Comparison of ENCODE assay signal across 10 cellular contexts in genomic region chr1:39508857-39509305, GRCh38. TPM values are rescaled to one million over a fixed set of nuclear protein-coding genes. Genes with fewer than 3 reads are reported as not detected.
DNase-seq lines count a peak whose midpoint lies in the region; FAIRE-seq and TF ChIP-seq lines count a peak whose summit lies in the region.
"Had no signal": no experiment of that assay in that cellular context is flagged by ENCODE, and none has a peak within 500 bp of the region (broad histone marks: within the 10 kb centered on the region; RNA-seq: fewer than 3 reads in every experiment).

No MANE protein-coding gene starts in this region.

- H2AFZ ChIP-seq in endothelial cell of umbilical vein (ENCODE audit: low read depth, low read length) = no peak overlapping the region

- no peaks in the 10 kb centered on the region for H4K20me1 ChIP-seq in endothelial cell of umbilical vein (replicated peaks; ENCODE audit: control insufficient read depth, extremely low read depth, insufficient read depth, low read length)

- DNase-seq in activated naive CD8-positive, alpha-beta T cell treated with anti-CD3 and anti-CD28 coated beads for 36 hours = no peak
- DNase-seq in HT1080 (ENCODE audit: low read depth) (peak; percentile 66), endothelial cell of umbilical vein (ENCODE audit: low read depth, low spot score) (no peak), urothelium cell line (ENCODE audit: low spot score) (peak; percentile 38), KG1 (lab: John Stamatoyannopoulos, UW) (no peak), pons (ENCODE audit: low spot score) (no peak), DMS53 treated with DMSO at 0.1 percent for 48 hours (lab: John Stamatoyannopoulos, UW; ENCODE audit: unreplicated experiment) (no peak)
- DNase-seq: NCI-H82; stimulated activated CD4-positive, alpha-beta T cell treated with anti-CD3 and anti-CD28 coated beads, Interleukin-4, amount 100 ng/mL, for 24 hours had no signal

- H3K27me3 ChIP-seq in endothelial cell of umbilical vein (ENCODE audit: control insufficient read depth in 2 of 2, insufficient read depth in 2 of 2, low read length in 2 of 2) = no peaks in the 10 kb centered on the region

- no peak overlapping the region for H3K27ac Mint-ChIP-seq in activated naive CD8-positive, alpha-beta T cell
- H3K27ac Mint-ChIP-seq in activated naive CD8-positive, alpha-beta T cell treated with anti-CD3 and anti-CD28 coated beads for 36 hours = no peak overlapping the region

- TF ChIP-seq POLR2A in endothelial cell of umbilical vein (IDR thresholded peaks at IDR 0.05; ENCODE audit: low read depth, low read length) = no peak

- H3K4me3 ChIP-seq in endothelial cell of umbilical vein (replicated peaks in 1 of 3; ENCODE audit: insufficient read depth in 1 of 3, low read depth in 1 of 3, low read length in 3 of 3) = no peak overlapping the region

- H3K4me2 ChIP-seq in endothelial cell of umbilical vein (ENCODE audit: insufficient read depth, low read length) = no peak overlapping the region

- no peaks in the 10 kb centered on the region for H3K9me1 ChIP-seq in endothelial cell of umbilical vein (replicated peaks; ENCODE audit: control insufficient read depth, extremely low read depth, insufficient read depth, low read length)

- H3K27me3 Mint-ChIP-seq in activated naive CD8-positive, alpha-beta T cell = no peaks in the 10 kb centered on the region
- H3K27me3 Mint-ChIP-seq in activated naive CD8-positive, alpha-beta T cell treated with anti-CD3 and anti-CD28 coated beads for 36 hours = peaks cover 4% of the 10 kb centered on the region

- H3K79me2 ChIP-seq in endothelial cell of umbilical vein (ENCODE audit: control insufficient read depth, insufficient read depth, low read length) = no peaks in the 10 kb centered on the region

- dilution Hi-C loops in endothelial cell of umbilical vein (cut with MboI; ENCODE audit: extremely low pct_ligation_motif_present, low sequenced_read_pairs) = no loop called here

- no peaks in the 10 kb centered on the region for H3K9me3 Mint-ChIP-seq in activated naive CD8-positive, alpha-beta T cell (ENCODE audit: low read depth)
- no peaks in the 10 kb centered on the region for H3K9me3 Mint-ChIP-seq in activated naive CD8-positive, alpha-beta T cell treated with anti-CD3 and anti-CD28 coated beads for 36 hours

- no peaks in the 10 kb centered on the region for H3K9me3 ChIP-seq in endothelial cell of umbilical vein (replicated peaks; ENCODE audit: control insufficient read depth, insufficient read depth, low read length)

- no peaks in the 10 kb centered on the region for H3K36me3 Mint-ChIP-seq in activated naive CD8-positive, alpha-beta T cell
- no peaks in the 10 kb centered on the region for H3K36me3 Mint-ChIP-seq in activated naive CD8-positive, alpha-beta T cell treated with anti-CD3 and anti-CD28 coated beads for 36 hours

- peak overlapping the region; percentile 51 for H3K4me3 Mint-ChIP-seq in activated naive CD8-positive, alpha-beta T cell
- H3K4me3 Mint-ChIP-seq in activated naive CD8-positive, alpha-beta T cell treated with anti-CD3 and anti-CD28 coated beads for 36 hours = no peak overlapping the region

- H3K4me1 ChIP-seq in endothelial cell of umbilical vein (ENCODE audit: control insufficient read depth, extremely low read depth, insufficient read depth, low read length) = no peaks in the 10 kb centered on the region

- H3K27ac ChIP-seq in endothelial cell of umbilical vein (ENCODE audit: insufficient read depth, low read depth, low read length) = no peak overlapping the region

- no peak overlapping the region for H3K9ac ChIP-seq in endothelial cell of umbilical vein (replicated peaks; ENCODE audit: extremely low read depth, insufficient read depth, low read length)

- TF ChIP-seq CTCF in endothelial cell of umbilical vein (IDR thresholded peaks at IDR 0.05; ENCODE audit: extremely low read depth in 1 of 2, insufficient read depth in 1 of 2, low read depth in 1 of 2, low read length in 2 of 2) = no peak

- no peaks in the 10 kb centered on the region for H3K36me3 ChIP-seq in endothelial cell of umbilical vein (ENCODE audit: control insufficient read depth in 2 of 2, extremely low read depth in 1 of 2, insufficient read depth in 2 of 2, low read length in 2 of 2)

- POLR2A ChIA-PET in endothelial cell of umbilical vein (lab: Charles Lee) = no interaction called here

- no TSS peak for BruUV-seq in endothelial cell of umbilical vein (replicated peaks; lab: Mats Ljungman, UMichigan)

- FAIRE-seq in endothelial cell of umbilical vein (lab: Jason Lieb, UNC) (peak; percentile 12), urothelium cell line (lab: Jason Lieb, UNC) (no peak)

- CTCF ChIA-PET in endothelial cell of umbilical vein (lab: Charles Lee) = interaction anchor here (1.5 kb wide), 1 partner anchor 30 kb away, joined by 7 read pairs; no protein-coding TSS in a partner anchor

- intact Hi-C loops in endothelial cell of umbilical vein (cut with micrococcal nuclease) = no loop called here

- peaks cover 11% of the 10 kb centered on the region for H3K4me1 Mint-ChIP-seq in activated naive CD8-positive, alpha-beta T cell (ENCODE audit: low read depth)
- peaks cover 10% of the 10 kb centered on the region for H3K4me1 Mint-ChIP-seq in activated naive CD8-positive, alpha-beta T cell treated with anti-CD3 and anti-CD28 coated beads for 36 hours

TF ChIP-seq in endothelial cell of umbilical vein, 7 proteins besides CTCF, POLR2A, EP300 and RAD21:
- no peak for TF ChIP-seq JUN (IDR thresholded peaks at IDR 0.05; ENCODE audit: borderline replicate concordance, insufficient read depth, insufficient read length, low read depth)
- no peak for TF ChIP-seq POLR2AphosphoS5 (IDR thresholded peaks at IDR 0.05; ENCODE audit: insufficient read depth, low read depth, low read length)

RNA-seq across cellular contexts. Expression of gene BMP8A, which starts 17.4 kb away (rescaled TPM):
- total RNA-seq in activated naive CD8-positive, alpha-beta T cell treated with anti-CD3 and anti-CD28 coated beads for 36 hours = under 1 TPM; 0.14 to 0.16 TPM
- not detected in 2 replicates for total RNA-seq in HT1080 (2014; rRNA removed; shearing (Covaris generic))
- polyA plus RNA-seq in HT1080 (2015; cell fraction: cytosol; rRNA removed) = 0.17 and 0.21 TPM in 2 replicates
- 0.22 TPM in 1 of 2 replicates, not detected in the other for polyA plus RNA-seq in HT1080 (2015; cell fraction: nucleus; rRNA removed)
- total RNA-seq in endothelial cell of umbilical vein = 0.44 TPM in 1 of 2 replicates, not detected in the other
- 0.16 and 0.25 TPM in 2 replicates for polyA plus RNA-seq in endothelial cell of umbilical vein
- polyA plus RNA-seq in endothelial cell of umbilical vein (2011; cell fraction: cytosol; rRNA removed) = 0.05 and 0.16 TPM in 2 replicates
- polyA plus RNA-seq in endothelial cell of umbilical vein (2011; cell fraction: nucleus; rRNA removed) = 0.22 and 0.35 TPM in 2 replicates
- not detected in 2 replicates for polyA plus RNA-seq in endothelial cell of umbilical vein (2012)
- polyA minus RNA-seq in endothelial cell of umbilical vein = 0.28 TPM in 1 of 2 replicates, not detected in the other
- not detected for polyA minus RNA-seq in endothelial cell of umbilical vein (2011; cell fraction: cytosol; rRNA and poly(A)+ RNA removed)
- 0.67 TPM in 1 of 2 replicates, not detected in the other for polyA minus RNA-seq in endothelial cell of umbilical vein (2011; cell fraction: nucleus; rRNA and poly(A)+ RNA removed)

Comparison
In these comparisons a context has a peak if more than half of its experiments do, and no peak if none do; other contexts are left out.
1. DNase-seq: peak in HT1080 (single experiment) and urothelium cell line (single experiment); none in activated naive CD8-positive, alpha-beta T cell treated with anti-CD3 and anti-CD28 coated beads for 36 hours (single experiment), endothelial cell of umbilical vein (single experiment), KG1 (single experiment), pons (single experiment) and DMS53 treated with DMSO at 0.1 percent for 48 hours (single experiment).